4 cellular contexts compared by ENCODE assay signal in genomic region chr7:96928965-96929364, GRCh38.
A peak's percentile ranks its signal among the peaks of the same experiment; 100 is the strongest.
TF ChIP-seq lines count a peak whose summit lies in the region.

No MANE protein-coding gene starts in this region.

TF ChIP-seq in HepG2, 621 proteins besides CTCF, POLR2A, EP300 and RAD21:
- TF ChIP-seq FOSL1 (CRISPR knock-in tag; IDR thresholded peaks at IDR 0.05; ENCODE audit: borderline replicate concordance) (no peak), MAFK (conservative IDR thresholded peaks at IDR 0.05 in 1 of 2, IDR thresholded peaks at IDR 0.05 in 1 of 2; ENCODE audit: low read length in 2 of 2) (peak; percentile 62 to 73), MAFF (IDR thresholded peaks at IDR 0.05; ENCODE audit: low read depth, low read length) (peak; percentile 66), ZNF607 (CRISPR knock-in tag; IDR thresholded peaks at IDR 0.05; ENCODE audit: borderline replicate concordance) (no peak)

TF ChIP-seq in A549, 52 proteins besides CTCF, POLR2A, EP300 and RAD21:
- TF ChIP-seq RCOR1 (IDR thresholded peaks at IDR 0.05; ENCODE audit: low read depth, low read length) (no peak), BHLHE40 (IDR thresholded peaks at IDR 0.05; ENCODE audit: low read depth, low read length) (no peak), MAFK (IDR thresholded peaks at IDR 0.05; ENCODE audit: partially characterized antibody) (peak; percentile 23), NPAS2 (CRISPR knock-in tag; IDR thresholded peaks at IDR 0.05; ENCODE audit: borderline replicate concordance) (no peak)

TF ChIP-seq in IMR-90, 13 proteins besides CTCF, POLR2A, EP300 and RAD21:
- TF ChIP-seq MAFK (IDR thresholded peaks at IDR 0.05; ENCODE audit: low read depth, low read length) (0 out of 2 replicates have a peak, but pooled peaks have one; percentile 38), NFE2L2 (IDR thresholded peaks at IDR 0.05; ENCODE audit: low read depth, low read length) (no peak)

TF ChIP-seq in K562, 482 proteins besides CTCF, POLR2A, EP300 and RAD21:
- TF ChIP-seq ZSCAN29 (IDR thresholded peaks at IDR 0.05) (no peak), NFIX (CRISPR knock-in tag; IDR thresholded peaks at IDR 0.05; ENCODE audit: low read depth) (no peak), ZNF165 (CRISPR knock-in tag; IDR thresholded peaks at IDR 0.05; ENCODE audit: borderline replicate concordance) (no peak), NFE2L1 (tag; IDR thresholded peaks at IDR 0.05; ENCODE audit: borderline replicate concordance, low read depth) (no peak), C11orf30 (IDR thresholded peaks at IDR 0.05; ENCODE audit: low read depth) (peak; percentile 21), NR2C2 (CRISPR knock-in tag; IDR thresholded peaks at IDR 0.05) (no peak), NR2C2 (tag; IDR thresholded peaks at IDR 0.05) (no peak), USF1 (CRISPR knock-in tag; IDR thresholded peaks at IDR 0.05) (no peak), MAFK (IDR thresholded peaks at IDR 0.05; ENCODE audit: low read length) (0 out of 2 replicates have a peak, but pooled peaks have one; percentile 24), PYGO2 (tag; IDR thresholded peaks at IDR 0.05) (no peak), NCOA1 (IDR thresholded peaks at IDR 0.05; ENCODE audit: low read depth) (no peak), CEBPG (CRISPR knock-in tag; IDR thresholded peaks at IDR 0.05) (no peak), CEBPG (tag; conservative IDR thresholded peaks at IDR 0.05 in 1 of 2, IDR thresholded peaks at IDR 0.05 in 1 of 2) (no peak), CAMTA2 (CRISPR knock-in tag; conservative IDR thresholded peaks at IDR 0.05) (no peak), ZNF445 (CRISPR knock-in tag; IDR thresholded peaks at IDR 0.05; ENCODE audit: low read depth) (no peak), GMEB1 (CRISPR knock-in tag; IDR thresholded peaks at IDR 0.05) (no peak), ZNF696 (CRISPR knock-in tag; conservative IDR thresholded peaks at IDR 0.05) (no peak), CTCFL (IDR thresholded peaks at IDR 0.05; ENCODE audit: borderline replicate concordance, insufficient read depth, low read depth, low read length, poor library complexity, severe bottlenecking) (no peak), KLF16 (IDR thresholded peaks at IDR 0.05) (no peak), ATF7 (IDR thresholded peaks at IDR 0.05) (no peak), KLF1 (tag; IDR thresholded peaks at IDR 0.05) (no peak), ZNF316 (IDR thresholded peaks at IDR 0.05) (peak; percentile 53; the same call in 1 of the 2 replicates), RCOR1 (IDR thresholded peaks at IDR 0.05; ENCODE audit: borderline replicate concordance in 1 of 2, low read depth in 2 of 2, low read length in 2 of 2) (no peak), TEAD1 (CRISPR knock-in tag; IDR thresholded peaks at IDR 0.05) (no peak), ZNF398 (CRISPR knock-in tag; IDR thresholded peaks at IDR 0.05) (no peak), CCNT2 (IDR thresholded peaks at IDR 0.05; ENCODE audit: borderline replicate concordance, extremely low read depth, insufficient read length, low read depth, low read length) (no peak), HCFC1 (IDR thresholded peaks at IDR 0.05; ENCODE audit: low read depth, low read length) (no peak), CBX5 (IDR thresholded peaks at IDR 0.05; ENCODE audit: borderline replicate concordance, low read depth) (no peak), SIN3B (IDR thresholded peaks at IDR 0.05; ENCODE audit: low read depth) (no peak), NFIC (IDR thresholded peaks at IDR 0.05) (no peak), ZNF253 (CRISPR knock-in tag; conservative IDR thresholded peaks at IDR 0.05) (no peak), PTBP1 (IDR thresholded peaks at IDR 0.05; ENCODE audit: low read depth, low read length) (no peak), MAFF (IDR thresholded peaks at IDR 0.05; ENCODE audit: low read length) (peak; percentile 29; the same call in 1 of the 2 replicates), ZNF212 (CRISPR knock-in tag; IDR thresholded peaks at IDR 0.05) (no peak), ZFPM2 (CRISPR knock-in tag; IDR thresholded peaks at IDR 0.05) (no peak)
